1 cellular context compared by ENCODE assay signal in the genomic region with DNA sequence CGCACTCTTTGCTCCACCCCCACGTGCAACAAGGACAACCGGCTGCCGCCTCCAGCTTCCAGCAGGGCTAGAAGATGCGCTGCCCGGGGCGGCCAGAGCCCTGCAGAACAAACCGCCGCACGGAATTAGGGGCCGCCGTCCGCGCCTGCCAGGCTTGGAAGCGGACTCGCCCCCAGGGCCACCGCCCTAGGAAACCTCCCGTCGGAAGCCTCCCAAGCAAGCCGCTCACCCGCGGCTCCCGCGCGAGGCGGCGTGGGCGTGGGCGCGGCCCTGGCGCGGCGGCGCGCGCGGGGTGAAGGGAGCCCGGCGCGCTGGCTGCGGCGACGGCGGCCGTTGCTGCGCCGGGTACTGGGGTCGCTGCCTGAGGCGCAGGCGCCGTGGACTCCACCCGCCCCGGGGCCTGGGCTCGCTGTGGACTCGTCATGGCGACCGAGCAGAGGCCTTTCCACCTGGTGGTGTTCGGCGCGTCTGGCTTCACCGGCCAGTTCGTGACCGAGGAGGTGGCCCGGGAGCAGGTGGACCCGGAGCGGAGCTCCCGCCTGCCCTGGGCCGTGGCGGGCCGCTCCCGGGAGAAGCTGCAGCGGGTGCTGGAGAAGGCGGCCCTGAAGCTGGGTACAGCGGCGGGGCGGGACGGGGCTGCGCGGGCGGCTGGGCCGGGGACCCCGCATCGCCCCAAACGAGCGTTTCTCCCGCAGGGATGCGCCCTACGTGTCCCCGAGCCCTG.
TF ChIP-seq lines count a peak whose summit lies in the region.

A gene with protein sequence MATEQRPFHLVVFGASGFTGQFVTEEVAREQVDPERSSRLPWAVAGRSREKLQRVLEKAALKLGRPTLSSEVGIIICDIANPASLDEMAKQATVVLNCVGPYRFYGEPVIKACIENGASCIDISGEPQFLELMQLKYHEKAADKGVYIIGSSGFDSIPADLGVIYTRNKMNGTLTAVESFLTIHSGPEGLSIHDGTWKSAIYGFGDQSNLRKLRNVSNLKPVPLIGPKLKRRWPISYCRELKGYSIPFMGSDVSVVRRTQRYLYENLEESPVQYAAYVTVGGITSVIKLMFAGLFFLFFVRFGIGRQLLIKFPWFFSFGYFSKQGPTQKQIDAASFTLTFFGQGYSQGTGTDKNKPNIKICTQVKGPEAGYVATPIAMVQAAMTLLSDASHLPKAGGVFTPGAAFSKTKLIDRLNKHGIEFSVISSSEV (plus strand): TSS at position 409 of the 724 bp plus-strand sequence. CDS start 14 bp downstream, at position 423.

TF ChIP-seq in HepG2, 621 proteins besides CTCF, POLR2A, EP300 and RAD21 (continued from another document and continues in another):
- TF ChIP-seq, protein P1, sequence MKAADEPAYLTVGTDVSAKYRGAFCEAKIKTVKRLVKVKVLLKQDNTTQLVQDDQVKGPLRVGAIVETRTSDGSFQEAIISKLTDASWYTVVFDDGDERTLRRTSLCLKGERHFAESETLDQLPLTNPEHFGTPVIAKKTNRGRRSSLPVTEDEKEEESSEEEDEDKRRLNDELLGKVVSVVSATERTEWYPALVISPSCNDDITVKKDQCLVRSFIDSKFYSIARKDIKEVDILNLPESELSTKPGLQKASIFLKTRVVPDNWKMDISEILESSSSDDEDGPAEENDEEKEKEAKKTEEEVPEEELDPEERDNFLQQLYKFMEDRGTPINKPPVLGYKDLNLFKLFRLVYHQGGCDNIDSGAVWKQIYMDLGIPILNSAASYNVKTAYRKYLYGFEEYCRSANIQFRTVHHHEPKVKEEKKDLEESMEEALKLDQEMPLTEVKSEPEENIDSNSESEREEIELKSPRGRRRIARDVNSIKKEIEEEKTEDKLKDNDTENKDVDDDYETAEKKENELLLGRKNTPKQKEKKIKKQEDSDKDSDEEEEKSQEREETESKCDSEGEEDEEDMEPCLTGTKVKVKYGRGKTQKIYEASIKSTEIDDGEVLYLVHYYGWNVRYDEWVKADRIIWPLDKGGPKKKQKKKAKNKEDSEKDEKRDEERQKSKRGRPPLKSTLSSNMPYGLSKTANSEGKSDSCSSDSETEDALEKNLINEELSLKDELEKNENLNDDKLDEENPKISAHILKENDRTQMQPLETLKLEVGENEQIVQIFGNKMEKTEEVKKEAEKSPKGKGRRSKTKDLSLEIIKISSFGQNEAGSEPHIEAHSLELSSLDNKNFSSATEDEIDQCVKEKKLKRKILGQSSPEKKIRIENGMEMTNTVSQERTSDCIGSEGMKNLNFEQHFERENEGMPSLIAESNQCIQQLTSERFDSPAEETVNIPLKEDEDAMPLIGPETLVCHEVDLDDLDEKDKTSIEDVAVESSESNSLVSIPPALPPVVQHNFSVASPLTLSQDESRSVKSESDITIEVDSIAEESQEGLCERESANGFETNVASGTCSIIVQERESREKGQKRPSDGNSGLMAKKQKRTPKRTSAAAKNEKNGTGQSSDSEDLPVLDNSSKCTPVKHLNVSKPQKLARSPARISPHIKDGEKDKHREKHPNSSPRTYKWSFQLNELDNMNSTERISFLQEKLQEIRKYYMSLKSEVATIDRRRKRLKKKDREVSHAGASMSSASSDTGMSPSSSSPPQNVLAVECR (CRISPR knock-in tag; IDR thresholded peaks at IDR 0.05; ENCODE audit: borderline replicate concordance), result peak; percentile 68
- TF ChIP-seq ZBTB7B (CRISPR knock-in tag; IDR thresholded peaks at IDR 0.05) (peak; percentile 59; the same call in 1 of the 2 replicates), ZNF552 (CRISPR knock-in tag; IDR thresholded peaks at IDR 0.05; ENCODE audit: borderline replicate concordance) (0 out of 2 replicates have a peak, but pooled peaks have one; percentile 60), ZNF335 (CRISPR knock-in tag; IDR thresholded peaks at IDR 0.05) (no peak), NCOA2 (CRISPR knock-in tag; IDR thresholded peaks at IDR 0.05) (no peak), NR2F2 (IDR thresholded peaks at IDR 0.05; ENCODE audit: borderline replicate concordance, low read depth) (0 out of 2 replicates have a peak, but pooled peaks have one; percentile 8), ERF (CRISPR knock-in tag; IDR thresholded peaks at IDR 0.05) (peak; percentile 54; the same call in 1 of the 2 replicates), U2AF2 (IDR thresholded peaks at IDR 0.05; ENCODE audit: low read depth, low read length) (no peak), ZNF496 (CRISPR knock-in tag; IDR thresholded peaks at IDR 0.05; ENCODE audit: insufficient replicate concordance) (no peak), ZNF776 (CRISPR knock-in tag; IDR thresholded peaks at IDR 0.05) (peak; percentile 92; the same call in 1 of the 2 replicates), IKZF1 (IDR thresholded peaks at IDR 0.05) (no peak), ZC3H4 (CRISPR knock-in tag; IDR thresholded peaks at IDR 0.05; ENCODE audit: borderline replicate concordance) (no peak), KDM1A (CRISPR knock-in tag; IDR thresholded peaks at IDR 0.05) (peak; percentile 7; the same call in 1 of the 2 replicates), CEBPG (CRISPR knock-in tag; IDR thresholded peaks at IDR 0.05) (no peak), ZNF556 (CRISPR knock-in tag; IDR thresholded peaks at IDR 0.05; ENCODE audit: borderline replicate concordance) (peak; percentile 12; the same call in 1 of the 2 replicates), ISL2 (CRISPR knock-in tag; IDR thresholded peaks at IDR 0.05) (peak; percentile 40), ZNF788 (CRISPR knock-in tag; IDR thresholded peaks at IDR 0.05; ENCODE audit: borderline replicate concordance) (no peak), MTA1 (CRISPR knock-in tag; IDR thresholded peaks at IDR 0.05; ENCODE audit: borderline replicate concordance) (peak; percentile 63; the same call in 1 of the 2 replicates), SUZ12 (IDR thresholded peaks at IDR 0.05; ENCODE audit: low read depth, low read length) (no peak), REPIN1 (CRISPR knock-in tag; IDR thresholded peaks at IDR 0.05; ENCODE audit: borderline replicate concordance, low read depth) (peak; percentile 87), ZNF343 (CRISPR knock-in tag; IDR thresholded peaks at IDR 0.05) (no peak), SALL2 (CRISPR knock-in tag; IDR thresholded peaks at IDR 0.05) (no peak), ZNF256 (CRISPR knock-in tag; conservative IDR thresholded peaks at IDR 0.05) (0 out of 2 replicates have a peak, but pooled peaks have one; percentile 32), NFKBIZ (CRISPR knock-in tag; IDR thresholded peaks at IDR 0.05) (no peak), CREM (IDR thresholded peaks at IDR 0.05) (no peak), CREM (CRISPR knock-in tag; IDR thresholded peaks at IDR 0.05) (no peak), RCOR2 (CRISPR knock-in tag; IDR thresholded peaks at IDR 0.05) (no peak), STAT5B (CRISPR knock-in tag; IDR thresholded peaks at IDR 0.05) (no peak), NKX3-1 (CRISPR knock-in tag; IDR thresholded peaks at IDR 0.05) (peak; percentile 51; the same call in 1 of the 2 replicates), SP4 (CRISPR knock-in tag; IDR thresholded peaks at IDR 0.05) (peak; percentile 53; the same call in 1 of the 2 replicates), ZNF766 (CRISPR knock-in tag; IDR thresholded peaks at IDR 0.05; ENCODE audit: borderline replicate concordance) (0 out of 2 replicates have a peak, but pooled peaks have one; percentile 77), MYC (CRISPR knock-in tag; IDR thresholded peaks at IDR 0.05; ENCODE audit: borderline replicate concordance) (peak; percentile 78), ZNF563 (CRISPR knock-in tag; IDR thresholded peaks at IDR 0.05) (peak; percentile 70; the same call in 1 of the 2 replicates)
- TF ChIP-seq, protein P2, sequence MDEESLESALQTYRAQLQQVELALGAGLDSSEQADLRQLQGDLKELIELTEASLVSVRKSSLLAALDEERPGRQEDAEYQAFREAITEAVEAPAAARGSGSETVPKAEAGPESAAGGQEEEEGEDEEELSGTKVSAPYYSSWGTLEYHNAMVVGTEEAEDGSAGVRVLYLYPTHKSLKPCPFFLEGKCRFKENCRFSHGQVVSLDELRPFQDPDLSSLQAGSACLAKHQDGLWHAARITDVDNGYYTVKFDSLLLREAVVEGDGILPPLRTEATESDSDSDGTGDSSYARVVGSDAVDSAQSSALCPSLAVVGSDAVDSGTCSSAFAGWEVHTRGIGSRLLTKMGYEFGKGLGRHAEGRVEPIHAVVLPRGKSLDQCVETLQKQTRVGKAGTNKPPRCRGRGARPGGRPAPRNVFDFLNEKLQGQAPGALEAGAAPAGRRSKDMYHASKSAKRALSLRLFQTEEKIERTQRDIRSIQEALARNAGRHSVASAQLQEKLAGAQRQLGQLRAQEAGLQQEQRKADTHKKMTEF (CRISPR knock-in tag; IDR thresholded peaks at IDR 0.05), result peak; percentile 81; the same call in 1 of the 2 replicates
- TF ChIP-seq, protein P3, sequence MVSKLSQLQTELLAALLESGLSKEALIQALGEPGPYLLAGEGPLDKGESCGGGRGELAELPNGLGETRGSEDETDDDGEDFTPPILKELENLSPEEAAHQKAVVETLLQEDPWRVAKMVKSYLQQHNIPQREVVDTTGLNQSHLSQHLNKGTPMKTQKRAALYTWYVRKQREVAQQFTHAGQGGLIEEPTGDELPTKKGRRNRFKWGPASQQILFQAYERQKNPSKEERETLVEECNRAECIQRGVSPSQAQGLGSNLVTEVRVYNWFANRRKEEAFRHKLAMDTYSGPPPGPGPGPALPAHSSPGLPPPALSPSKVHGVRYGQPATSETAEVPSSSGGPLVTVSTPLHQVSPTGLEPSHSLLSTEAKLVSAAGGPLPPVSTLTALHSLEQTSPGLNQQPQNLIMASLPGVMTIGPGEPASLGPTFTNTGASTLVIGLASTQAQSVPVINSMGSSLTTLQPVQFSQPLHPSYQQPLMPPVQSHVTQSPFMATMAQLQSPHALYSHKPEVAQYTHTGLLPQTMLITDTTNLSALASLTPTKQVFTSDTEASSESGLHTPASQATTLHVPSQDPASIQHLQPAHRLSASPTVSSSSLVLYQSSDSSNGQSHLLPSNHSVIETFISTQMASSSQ (IDR thresholded peaks at IDR 0.05; ENCODE audit: low read depth), result no peak
- TF ChIP-seq, protein P3 (CRISPR knock-in tag; IDR thresholded peaks at IDR 0.05; ENCODE audit: borderline replicate concordance), result peak; percentile 20; the same call in 1 of the 2 replicates
- TF ChIP-seq, protein P4, sequence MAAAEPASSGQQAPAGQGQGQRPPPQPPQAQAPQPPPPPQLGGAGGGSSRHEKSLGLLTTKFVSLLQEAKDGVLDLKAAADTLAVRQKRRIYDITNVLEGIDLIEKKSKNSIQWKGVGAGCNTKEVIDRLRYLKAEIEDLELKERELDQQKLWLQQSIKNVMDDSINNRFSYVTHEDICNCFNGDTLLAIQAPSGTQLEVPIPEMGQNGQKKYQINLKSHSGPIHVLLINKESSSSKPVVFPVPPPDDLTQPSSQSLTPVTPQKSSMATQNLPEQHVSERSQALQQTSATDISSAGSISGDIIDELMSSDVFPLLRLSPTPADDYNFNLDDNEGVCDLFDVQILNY (CRISPR knock-in tag; conservative IDR thresholded peaks at IDR 0.05), result 0 out of 2 replicates have a peak, but pooled peaks have one; percentile 39
- TF ChIP-seq, protein P5, sequence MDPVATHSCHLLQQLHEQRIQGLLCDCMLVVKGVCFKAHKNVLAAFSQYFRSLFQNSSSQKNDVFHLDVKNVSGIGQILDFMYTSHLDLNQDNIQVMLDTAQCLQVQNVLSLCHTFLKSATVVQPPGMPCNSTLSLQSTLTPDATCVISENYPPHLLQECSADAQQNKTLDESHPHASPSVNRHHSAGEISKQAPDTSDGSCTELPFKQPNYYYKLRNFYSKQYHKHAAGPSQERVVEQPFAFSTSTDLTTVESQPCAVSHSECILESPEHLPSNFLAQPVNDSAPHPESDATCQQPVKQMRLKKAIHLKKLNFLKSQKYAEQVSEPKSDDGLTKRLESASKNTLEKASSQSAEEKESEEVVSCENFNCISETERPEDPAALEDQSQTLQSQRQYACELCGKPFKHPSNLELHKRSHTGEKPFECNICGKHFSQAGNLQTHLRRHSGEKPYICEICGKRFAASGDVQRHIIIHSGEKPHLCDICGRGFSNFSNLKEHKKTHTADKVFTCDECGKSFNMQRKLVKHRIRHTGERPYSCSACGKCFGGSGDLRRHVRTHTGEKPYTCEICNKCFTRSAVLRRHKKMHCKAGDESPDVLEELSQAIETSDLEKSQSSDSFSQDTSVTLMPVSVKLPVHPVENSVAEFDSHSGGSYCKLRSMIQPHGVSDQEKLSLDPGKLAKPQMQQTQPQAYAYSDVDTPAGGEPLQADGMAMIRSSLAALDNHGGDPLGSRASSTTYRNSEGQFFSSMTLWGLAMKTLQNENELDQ (CRISPR knock-in tag; IDR thresholded peaks at IDR 0.05; ENCODE audit: borderline replicate concordance), result no peak
- TF ChIP-seq, protein P6, sequence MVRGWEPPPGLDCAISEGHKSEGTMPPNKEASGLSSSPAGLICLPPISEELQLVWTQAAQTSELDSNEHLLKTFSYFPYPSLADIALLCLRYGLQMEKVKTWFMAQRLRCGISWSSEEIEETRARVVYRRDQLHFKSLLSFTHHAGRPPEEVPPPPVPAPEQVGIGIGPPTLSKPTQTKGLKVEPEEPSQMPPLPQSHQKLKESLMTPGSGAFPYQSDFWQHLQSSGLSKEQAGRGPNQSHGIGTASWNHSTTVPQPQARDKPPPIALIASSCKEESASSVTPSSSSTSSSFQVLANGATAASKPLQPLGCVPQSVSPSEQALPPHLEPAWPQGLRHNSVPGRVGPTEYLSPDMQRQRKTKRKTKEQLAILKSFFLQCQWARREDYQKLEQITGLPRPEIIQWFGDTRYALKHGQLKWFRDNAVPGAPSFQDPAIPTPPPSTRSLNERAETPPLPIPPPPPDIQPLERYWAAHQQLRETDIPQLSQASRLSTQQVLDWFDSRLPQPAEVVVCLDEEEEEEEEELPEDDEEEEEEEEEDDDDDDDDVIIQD (CRISPR knock-in tag; IDR thresholded peaks at IDR 0.05; ENCODE audit: low read depth), result no peak
- TF ChIP-seq, protein P7, sequence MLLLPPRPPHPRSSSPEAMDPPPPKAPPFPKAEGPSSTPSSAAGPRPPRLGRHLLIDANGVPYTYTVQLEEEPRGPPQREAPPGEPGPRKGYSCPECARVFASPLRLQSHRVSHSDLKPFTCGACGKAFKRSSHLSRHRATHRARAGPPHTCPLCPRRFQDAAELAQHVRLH (CRISPR knock-in tag; IDR thresholded peaks at IDR 0.05; ENCODE audit: borderline replicate concordance, low read depth), result no peak
- TF ChIP-seq, protein P8, sequence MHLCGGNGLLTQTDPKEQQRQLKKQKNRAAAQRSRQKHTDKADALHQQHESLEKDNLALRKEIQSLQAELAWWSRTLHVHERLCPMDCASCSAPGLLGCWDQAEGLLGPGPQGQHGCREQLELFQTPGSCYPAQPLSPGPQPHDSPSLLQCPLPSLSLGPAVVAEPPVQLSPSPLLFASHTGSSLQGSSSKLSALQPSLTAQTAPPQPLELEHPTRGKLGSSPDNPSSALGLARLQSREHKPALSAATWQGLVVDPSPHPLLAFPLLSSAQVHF (CRISPR knock-in tag; IDR thresholded peaks at IDR 0.05), result 0 out of 2 replicates have a peak, but pooled peaks have one; percentile 71
